In the genomic region with DNA sequence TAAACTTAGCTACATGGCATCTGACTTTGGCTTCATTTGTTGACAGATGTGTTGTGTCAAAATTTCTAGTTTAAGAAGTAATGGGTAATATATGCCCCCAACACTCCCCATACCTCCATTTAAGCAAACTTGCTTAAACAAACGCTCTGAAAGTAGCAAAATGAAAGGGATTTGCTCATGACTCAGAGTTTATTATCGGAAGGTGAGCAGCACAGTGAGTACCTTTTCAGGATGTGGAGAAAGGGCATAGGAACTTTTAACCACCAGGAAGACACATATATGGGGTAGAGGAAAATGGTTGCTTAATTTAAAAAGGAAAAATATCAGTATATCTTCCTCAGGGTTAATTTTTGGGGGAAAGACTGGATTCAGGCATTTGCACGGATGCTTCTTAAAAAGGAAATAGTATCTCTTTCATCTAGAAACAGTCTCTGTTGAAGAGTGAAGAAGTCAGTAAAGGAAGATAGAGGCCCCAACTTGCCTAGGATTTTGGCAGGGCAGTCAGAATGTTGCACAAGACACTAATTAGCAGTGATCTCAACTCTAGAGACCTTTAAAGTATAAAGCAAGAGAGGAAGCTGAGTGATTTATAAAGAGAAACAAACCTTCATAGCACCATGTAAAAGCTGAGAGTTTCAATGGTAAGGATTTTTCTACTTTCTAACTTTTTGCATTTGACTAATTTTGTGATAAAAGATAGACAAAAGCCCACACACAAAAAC, we compare ENCODE assay signal across 15 cellular contexts.
DNase-seq lines count a peak whose midpoint lies in the region; TF ChIP-seq lines count a peak whose summit lies in the region.
"Had no signal": no experiment of that assay in that cellular context is flagged by ENCODE, and none has a peak within 500 bp of the region (broad histone marks: within the 10 kb centered on the region; RNA-seq: fewer than 3 reads in every experiment).

No MANE protein-coding gene starts in this region.

- in situ Hi-C loops in KBM-7 (cut with MboI; ENCODE audit: low pct_unique_long_range_greater_than_20kb, low sequenced_read_pairs) = no loop called here

- peak overlapping the region in 11 of 21 experiments; percentile 15 to 81 (median 43) for H3K27ac ChIP-seq in skin epidermis
- H3K27ac ChIP-seq: right lobe of liver had no signal

- H3K4me3 ChIP-seq in fibroblast of villous mesenchyme (ENCODE audit: low read depth, low read length) (no peak overlapping the region), skin epidermis (no peak overlapping the region)
- H3K4me3 ChIP-seq: right lobe of liver had no signal

- DNase-seq in HCEC 1CT (peak; percentile 22), amniotic epithelial cell (ENCODE audit: low read depth) (peak; percentile 57), fibroblast of villous mesenchyme (ENCODE audit: low read depth) (peak; percentile 65), hippocampal formation (lab: John Stamatoyannopoulos, UW) (no peak), KBM-7 (no peak)
- DNase-seq in stimulated activated CD4-positive, alpha-beta T cell treated with anti-CD3 and anti-CD28 coated beads, Interleukin-4, amount 100 ng/mL, for 1 hour = no peak
- DNase-seq: activated CD4-positive, alpha-beta T cell treated with anti-CD3 and anti-CD28 coated beads, Interleukin-2, amount 50 U/mL, for 48 hours; aorta; GF-D8; natural killer cell; NCI-H187 treated with DMSO at 0.1 percent for 48 hours; NCI-H748 treated with DMSO at 0.1 percent for 48 hours; right lobe of liver; T1000 had no signal

- no peak for TF ChIP-seq CTCF in fibroblast of villous mesenchyme (IDR thresholded peaks at IDR 0.05; ENCODE audit: insufficient read depth, low read depth, low read length)

Comparison
In these comparisons a context has a peak if more than half of its experiments do, and no peak if none do; other contexts are left out.
1. DNase-seq: peak in HCEC 1CT (single experiment), amniotic epithelial cell (single experiment) and fibroblast of villous mesenchyme (single experiment); none in hippocampal formation (0 of 2), stimulated activated CD4-positive, alpha-beta T cell treated with anti-CD3 and anti-CD28 coated beads, Interleukin-4, amount 100 ng/mL, for 1 hour (single experiment) and KBM-7 (single experiment).